In genomic region chr20:36402708-36403107, GRCh38 we compare ENCODE assay signal across 24 cellular contexts.
"Had no signal": no experiment of that assay in that cellular context is flagged by ENCODE, and none has a peak within 500 bp of the region (broad histone marks: within the 10 kb centered on the region; RNA-seq: fewer than 3 reads in every experiment).

No MANE protein-coding gene starts in this region.

- H3K36me3 ChIP-seq: breast epithelium had no signal

- H3K4me3 ChIP-seq: breast epithelium, coronary artery, SK-N-MC had no signal

- FAIRE-seq: RCC 7860 had no signal

- ATAC-seq: activated CD8-positive, alpha-beta T cell treated with anti-CD3 and anti-CD28 coated beads, Interleukin-2, amount 10 ng/mL, durations not matched to agents 7 days and 5 days; WTC11 had no signal

- DNase-seq: activated CD4-positive, alpha-beta T cell treated with anti-CD3 and anti-CD28 coated beads for 48 hours; activated CD4-positive, alpha-beta T cell treated with anti-CD3 and anti-CD28 coated beads, Interleukin-2, amount 50 U/mL, for 4 hours; activated CD4-positive, CD25-positive, alpha-beta regulatory T cell treated with anti-CD3 and anti-CD28 coated beads, Interleukin-2, amount 50 U/mL, for 72 hours; activated CD8-positive, alpha-beta memory T cell treated with anti-CD3 and anti-CD28 coated beads, Interleukin-2, amount 50 U/mL, for 48 hours; activated CD8-positive, alpha-beta T cell treated with anti-CD3 and anti-CD28 coated beads, Interleukin-2, amount 10 ng/mL, durations not matched to agents 7 days and 5 days; activated effector memory CD4-positive, alpha-beta T cell treated with Interleukin-2 at 50 U/mL for 16 hours; activated naive CD4-positive, alpha-beta T cell; activated T-cell treated with anti-CD3 and anti-CD28 coated beads, Interleukin-2, amount 50 U/mL, for 1 hour; aorta; caudate nucleus; MM.1S; NCI-H1105; NCI-H1436; NCI-H1694 treated with DMSO at 0.1 percent for 48 hours; NCI-H2029 treated with DMSO at 0.1 percent for 48 hours; NCI-H510A treated with DMSO at 0.1 percent for 48 hours; NCI-H69; SHP77 treated with DMSO at 0.1 percent for 48 hours; T-helper 1 cell had no signal

- H3K4me1 ChIP-seq: breast epithelium had no signal

- H3K9me3 ChIP-seq: breast epithelium had no signal

- H3K27ac ChIP-seq: breast epithelium, coronary artery, SK-N-MC had no signal
